ENCODE assay signal across 8 cellular contexts in the genomic region with DNA sequence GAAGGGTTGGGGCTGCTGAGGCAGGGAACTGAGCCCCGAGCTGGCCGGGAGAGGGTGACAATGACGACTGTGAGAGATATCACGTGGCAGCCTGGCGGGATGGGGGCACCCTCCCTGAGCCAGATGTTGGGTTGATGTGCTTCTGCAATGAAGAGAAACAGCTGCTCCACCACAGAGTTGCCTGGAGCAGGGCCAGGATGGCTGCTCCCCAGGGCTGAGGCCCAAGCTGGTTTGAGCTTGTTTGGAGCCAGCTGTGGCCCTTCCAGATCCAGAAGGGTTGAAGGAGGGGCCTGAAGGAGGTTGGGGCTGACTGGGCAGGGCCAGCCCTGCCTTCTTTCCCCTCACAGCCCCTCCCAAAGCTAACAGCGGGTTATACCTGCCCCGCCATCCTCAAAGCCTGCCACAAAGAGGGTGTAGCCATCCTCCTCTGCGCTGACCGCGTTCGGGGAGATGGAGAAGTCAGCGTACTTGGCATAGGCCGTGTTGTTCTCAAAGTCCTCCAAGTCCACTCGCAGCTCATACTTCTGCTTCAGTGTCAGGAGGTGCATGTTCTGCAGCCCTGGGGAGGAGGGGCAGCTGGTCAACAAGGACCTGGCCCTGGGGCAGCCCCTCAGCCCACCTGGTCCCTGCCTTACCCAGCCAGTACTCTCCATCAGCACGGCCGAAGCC. TPM values are rescaled to one million over a fixed set of nuclear protein-coding genes. Genes with fewer than 3 reads are reported as not detected.
DNase-seq lines count a peak whose midpoint lies in the region; ATAC-seq and TF ChIP-seq lines count a peak whose summit lies in the region.

No MANE protein-coding gene starts in this region.

- no peak for ATAC-seq in GM21447 (IDR thresholded peaks at IDR 0.05; ENCODE audit: unreplicated experiment)

- TF ChIP-seq CTCF in astrocyte of the cerebellum (IDR thresholded peaks at IDR 0.05; ENCODE audit: low read depth, low read length, missing control alignments), result no peak

- peak overlapping the region; percentile 82 for H3K27ac ChIP-seq in temporal lobe (ENCODE audit: low read depth, low read length)

- DNase-seq in KBM-7, result peak; percentile 55
- no peak for DNase-seq in astrocyte of the cerebellum (ENCODE audit: low read depth)
- DNase-seq in iris pigment epithelial cell (ENCODE audit: low read depth), result peak; percentile 69
- no peak for DNase-seq in DMS153 treated with DMSO at 0.1 percent for 48 hours (lab: John Stamatoyannopoulos, UW; ENCODE audit: unreplicated experiment)
- DNase-seq in A172 (ENCODE audit: low spot score), result no peak
- no peak for DNase-seq in LoVo (ENCODE audit: low spot score)

- H3K4me3 ChIP-seq in astrocyte of the cerebellum (ENCODE audit: low read depth, low read length), result peak overlapping the region; percentile 14

- in situ Hi-C loops in KBM-7 (cut with MboI; ENCODE audit: low pct_unique_long_range_greater_than_20kb, low sequenced_read_pairs) (no loop called here), astrocyte of the cerebellum (cut with HindIII; ENCODE audit: low sequenced_read_pairs) (no loop called here)

RNA-seq across cellular contexts. Expression of gene MFAP4, which starts 2.1 kb away (rescaled TPM):
- total RNA-seq in temporal lobe, result 2.0 TPM
- total RNA-seq in A172 (2014; rRNA removed; shearing (Covaris generic)), result not detected in 2 replicates

RNA-seq across cellular contexts. Expression of gene MAPK7, which starts 6.6 kb away (rescaled TPM):
- total RNA-seq in temporal lobe, result 18.2 TPM
- 11.5 and 15.5 TPM in 2 replicates for total RNA-seq in A172 (2014; rRNA removed; shearing (Covaris generic))

RNA-seq across cellular contexts. Expression of gene B9D1, which starts 22.3 kb away (rescaled TPM):
- 7.9 TPM for total RNA-seq in temporal lobe
- 41.5 and 65.1 TPM in 2 replicates for total RNA-seq in A172 (2014; rRNA removed; shearing (Covaris generic))

RNA-seq across cellular contexts. Expression of gene RNF112, which starts 26.2 kb away (rescaled TPM):
- total RNA-seq in temporal lobe, result 21.6 TPM
- not detected in 2 replicates for total RNA-seq in A172 (2014; rRNA removed; shearing (Covaris generic))

Comparison
In these comparisons a context has a peak if more than half of its experiments do, and no peak if none do; other contexts are left out.
1. DNase-seq: peak in KBM-7 (single experiment) and iris pigment epithelial cell (single experiment); none in astrocyte of the cerebellum (single experiment), DMS153 treated with DMSO at 0.1 percent for 48 hours (single experiment), A172 (single experiment) and LoVo (single experiment).